ENCODE assay signal across 17 cellular contexts in the genomic region with DNA sequence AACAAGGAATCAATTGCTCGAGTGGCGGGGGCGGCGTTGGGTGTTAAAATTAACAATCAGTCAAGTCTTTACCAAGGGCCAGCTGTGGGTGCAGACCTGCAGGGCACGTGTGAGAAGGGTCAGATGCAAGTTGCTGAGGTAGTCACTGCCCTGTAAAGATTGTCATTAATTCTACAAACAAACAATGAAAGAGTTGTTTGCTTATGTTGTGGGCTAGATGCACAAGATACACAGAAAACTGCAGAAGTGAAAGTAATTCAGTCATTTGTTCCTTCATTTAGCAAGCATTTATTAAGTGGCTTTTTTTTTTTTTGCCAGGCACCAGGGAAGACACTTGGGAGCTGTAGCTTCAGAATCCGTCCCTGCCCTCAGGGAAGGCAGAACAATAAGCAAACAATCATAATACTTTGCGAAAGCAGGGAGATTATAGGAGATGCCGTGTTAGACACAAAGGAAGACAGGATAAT.
DNase-seq lines count a peak whose midpoint lies in the region; ATAC-seq and TF ChIP-seq lines count a peak whose summit lies in the region.
"Had no signal": no experiment of that assay in that cellular context is flagged by ENCODE, and none has a peak within 500 bp of the region (broad histone marks: within the 10 kb centered on the region; RNA-seq: fewer than 3 reads in every experiment).

No MANE protein-coding gene starts in this region.

- no peaks in the 10 kb centered on the region for H3K9me2 ChIP-seq in DOHH2 (replicated peaks; ENCODE audit: control insufficient read depth, low read length)

- peak; percentile 29 for DNase-seq in NCI-H1048 (lab: John Stamatoyannopoulos, UW)
- DNase-seq in RPMI8226: peak; percentile 42
- DNase-seq in mucosa of descending colon: peak in 1 of 3 donors; percentile 48
- DNase-seq in kidney tubule cell (ENCODE audit: low spot score): no peak
- DNase-seq in caudate nucleus (lab: John Stamatoyannopoulos, UW): no peak
- DNase-seq in HPDE6-E6E7 (ENCODE audit: extremely low spot score): no peak
- DNase-seq: activated CD8-positive, alpha-beta memory T cell treated with anti-CD3 and anti-CD28 coated beads for 24 hours; aorta; dorsolateral prefrontal cortex; lower lobe of right lung; NCI-H2171; right cardiac atrium; stimulated activated CD4-positive, alpha-beta T cell treated with anti-CD3 and anti-CD28 coated beads, Interleukin-2, amount 100 ng/mL, for 48 hours; thyroid gland had no signal

- no peaks in the 10 kb centered on the region for H3K9me3 ChIP-seq in DOHH2 (ENCODE audit: control insufficient read depth, insufficient read depth, low read length)
- H3K9me3 ChIP-seq in mucosa of descending colon: no peaks in the 10 kb centered on the region
- H3K9me3 ChIP-seq: lower lobe of right lung, thyroid gland had no signal

- H3F3A ChIP-seq in DOHH2 (ENCODE audit: control insufficient read depth, insufficient read depth): no peaks in the 10 kb centered on the region

- H4K20me1 ChIP-seq in DOHH2 (ENCODE audit: control insufficient read depth, insufficient read depth, low read depth, low read length): no peaks in the 10 kb centered on the region

- intact Hi-C loops in mucosa of descending colon (cut with DNase I, micrococcal nuclease): no loop called here

- TF ChIP-seq CTCF in DOHH2 (IDR thresholded peaks at IDR 0.05; ENCODE audit: low read depth, low read length, poor library complexity, severe bottlenecking) (no peak), mucosa of descending colon (IDR thresholded peaks at IDR 0.05) (no peak)

- ATAC-seq in mucosa of descending colon (peak; percentile 8), HG02763 (IDR thresholded peaks at IDR 0.05; ENCODE audit: unreplicated experiment) (no peak)
- ATAC-seq: lower lobe of right lung; natural killer cell treated with Interleukin-12 subunit alpha and Interleukin-12 subunit beta and Interleukin-15 and Interleukin-18, amount 100 ng/mL, for 72 hours; right cardiac atrium had no signal

- H3K4me3 ChIP-seq in DOHH2 (ENCODE audit: low read length) (peak overlapping the region; percentile 25), mucosa of descending colon (no peak overlapping the region)
- H3K4me3 ChIP-seq: lower lobe of right lung, thyroid gland had no signal

- no peak overlapping the region for H3K27ac ChIP-seq in DOHH2 (ENCODE audit: low read depth, low read length)
- no peak overlapping the region for H3K27ac ChIP-seq in caudate nucleus (ENCODE audit: low read depth, low read length)
- H3K27ac ChIP-seq: dorsolateral prefrontal cortex, lower lobe of right lung, thyroid gland had no signal

- H3K36me3 ChIP-seq in DOHH2 (ENCODE audit: control insufficient read depth, low read length): no peaks in the 10 kb centered on the region
- H3K36me3 ChIP-seq in mucosa of descending colon (ENCODE audit: low read depth): no peaks in the 10 kb centered on the region
- H3K36me3 ChIP-seq: lower lobe of right lung, thyroid gland had no signal

- no peaks in the 10 kb centered on the region for H3K27me3 ChIP-seq in DOHH2 (ENCODE audit: control insufficient read depth, low read length)
- H3K27me3 ChIP-seq: thyroid gland had no signal

- H3K4me1 ChIP-seq in DOHH2 (ENCODE audit: control insufficient read depth, low read length): peaks cover 17% of the 10 kb centered on the region
- H3K4me1 ChIP-seq in mucosa of descending colon (ENCODE audit: low read depth): peaks cover 12% of the 10 kb centered on the region
- H3K4me1 ChIP-seq: lower lobe of right lung, thyroid gland had no signal

- H3K79me2 ChIP-seq in DOHH2 (ENCODE audit: control insufficient read depth, low read length): no peaks in the 10 kb centered on the region

- H3K4me2 ChIP-seq in DOHH2 (ENCODE audit: low read length): peak overlapping the region; percentile 52

Comparison
In these comparisons a context has a peak if more than half of its experiments do, and no peak if none do; other contexts are left out.
1. DNase-seq: peak in NCI-H1048 (single experiment) and RPMI8226 (single experiment); none in kidney tubule cell (single experiment), caudate nucleus (0 of 61) and HPDE6-E6E7 (single experiment).